15 cellular contexts compared by ENCODE assay signal in genomic region chr17:59779521-59779920, GRCh38.
A peak's percentile ranks its signal among the peaks of the same experiment; 100 is the strongest.
DNase-seq lines count a peak whose midpoint lies in the region; ATAC-seq, FAIRE-seq and TF ChIP-seq lines count a peak whose summit lies in the region.
"Had no signal": no experiment of that assay in that cellular context is flagged by ENCODE, and none has a peak within 500 bp of the region (broad histone marks: within the 10 kb centered on the region; RNA-seq: fewer than 3 reads in every experiment).

No MANE protein-coding gene starts in this region.

- H3K18ac ChIP-seq in H9 (ENCODE audit: insufficient read length, low read depth, low read length): no peak overlapping the region

- TF ChIP-seq EP300 in K562 (IDR thresholded peaks at IDR 0.05; ENCODE audit: low read length): no peak

- peak overlapping the region; percentile 43 for H3K4me3 Mint-ChIP-seq in activated CD4-positive, alpha-beta T cell treated with anti-CD3 and anti-CD28 coated beads, Interleukin-2, amount 10 ng/mL, durations not matched to agents 24 days and 14 days
- H3K4me3 Mint-ChIP-seq in osteocyte (ENCODE audit: unreplicated experiment): no peak overlapping the region
- H3K4me3 Mint-ChIP-seq in H9: no peak overlapping the region

- no peak overlapping the region for H3K56ac ChIP-seq in H9 (ENCODE audit: insufficient read length, low read depth, low read length)

- H3K23ac ChIP-seq in H9 (ENCODE audit: insufficient read length, low read depth, low read length): no peak overlapping the region

- H4K5ac ChIP-seq in H9 (ENCODE audit: insufficient read length, low read depth, low read length): no peak overlapping the region

- H3T11ph ChIP-seq in H9 (ENCODE audit: low read length): no peak overlapping the region

- no peak overlapping the region for H3K4me2 ChIP-seq in K562 (ENCODE audit: insufficient read depth, low read length)
- no peak overlapping the region for H3K4me2 ChIP-seq in H9 (ENCODE audit: insufficient read depth, insufficient read length, low read length)

- no peak for ATAC-seq in K562
- no peak for ATAC-seq in GM21717 (IDR thresholded peaks at IDR 0.05; ENCODE audit: unreplicated experiment)

- peaks cover 22 to 28% of the 10 kb centered on the region in 2 experiments; a peak in 4 of 5 replicates for H3K4me1 ChIP-seq in K562 (replicated peaks in 1 of 2; ENCODE audit: control insufficient read depth in 2 of 2, insufficient read depth in 2 of 2, low read length in 2 of 2)
- no peaks in the 10 kb centered on the region for H3K4me1 ChIP-seq in H9 (ENCODE audit: insufficient read depth, low read length)

- CTCF ChIA-PET in K562 (lab: Yijun Ruan, JAX; ENCODE audit: low intra/inter-chr PET ratio): no interaction called here

- peaks cover 55% of the 10 kb centered on the region for H3K36me3 Mint-ChIP-seq in activated CD4-positive, alpha-beta T cell treated with anti-CD3 and anti-CD28 coated beads, Interleukin-2, amount 10 ng/mL, durations not matched to agents 24 days and 14 days (ENCODE audit: low read depth)
- H3K36me3 Mint-ChIP-seq in osteocyte (ENCODE audit: unreplicated experiment) (peaks cover 36% of the 10 kb centered on the region), H9 (ENCODE audit: insufficient read depth in 1 of 3, low read depth in 3 of 3) (peaks cover 8 to 26% (median 12%) of the 10 kb centered on the region in 3 experiments; a peak in 5 of 7 replicates)

- H3K4me3 ChIP-seq in K562: no peak overlapping the region
- H3K4me3 ChIP-seq: SK-N-MC had no signal

- 27% methylated on average over 1 of the region's 1 CpG for WGBS in K562 (ENCODE audit: insufficient coverage, low coverage, missing lambda C conversion rate)
- no CpG with 5 or more reads among the region's 1 CpG for WGBS in H9 (ENCODE audit: extremely low coverage, insufficient read length, low lambda C conversion rate)

- H3K79me1 ChIP-seq in H9 (ENCODE audit: insufficient read depth, low read depth, low read length, poor library complexity, severe bottlenecking): no peaks in the 10 kb centered on the region

- no peak overlapping the region for H2BK20ac ChIP-seq in H9 (ENCODE audit: low read depth, low read length, poor library complexity, severe bottlenecking)

- H3K27ac ChIP-seq in K562 (ENCODE audit: extremely low read depth, low read depth, low read length) (peak overlapping the region; percentile 25; the same call in 1 of the 3 replicates), H9 (ENCODE audit: insufficient read length, low read depth, low read length) (no peak overlapping the region)
- H3K27ac ChIP-seq: SK-N-MC had no signal

- in situ Hi-C loops in K562 (cut with MboI): no loop called here

- no peak overlapping the region for H2BK120ac ChIP-seq in H9 (ENCODE audit: low read depth, low read length, poor library complexity, severe bottlenecking)

- no peaks in the 10 kb centered on the region for H3K27me3 ChIP-seq in K562 (ENCODE audit: control insufficient read depth in 2 of 2, insufficient read depth in 2 of 2, low read length in 2 of 2)
- no peaks in the 10 kb centered on the region for H3K27me3 ChIP-seq in H9 (ENCODE audit: insufficient read depth, low read length)

- no peak overlapping the region for H3K4ac ChIP-seq in H9 (ENCODE audit: low read depth, low read length)

- DNase-seq in activated CD4-positive, alpha-beta T cell treated with anti-CD3 and anti-CD28 coated beads, Interleukin-2, amount 10 ng/mL, durations not matched to agents 24 days and 14 days: peak; percentile 53
- no peak for DNase-seq in activated CD4-positive, alpha-beta T cell treated with anti-CD3 and anti-CD28 coated beads, Interleukin-2, amount 50 U/mL, for 4 hours
- peak; percentile 20 for DNase-seq in LHCN-M2 (ENCODE audit: low read depth)
- no peak for DNase-seq in K562 (ENCODE audit: extremely low read depth in 1 of 4, low spot score in 3 of 4)
- no peak for DNase-seq in osteocyte (ENCODE audit: extremely low spot score, unreplicated experiment)
- no peak for DNase-seq in H9
- DNase-seq in GM19239 (ENCODE audit: insufficient read length, low spot score): no peak
- DNase-seq: ACHN, Caco-2, islet precursor cell, NCI-H187 treated with DMSO at 0.1 percent for 48 hours, OCI-M1 had no signal

- no peaks in the 10 kb centered on the region for H3K9me1 ChIP-seq in K562 (ENCODE audit: control insufficient read depth, insufficient read depth, low read length)

- H3K27me3 Mint-ChIP-seq in activated CD4-positive, alpha-beta T cell treated with anti-CD3 and anti-CD28 coated beads, Interleukin-2, amount 10 ng/mL, durations not matched to agents 24 days and 14 days: no peaks in the 10 kb centered on the region
- H3K27me3 Mint-ChIP-seq in osteocyte (ENCODE audit: unreplicated experiment) (no peaks in the 10 kb centered on the region), H9 (ENCODE audit: low read depth) (no peaks in the 10 kb centered on the region)

- no TSS peak for BruUV-seq in K562 (replicated peaks; lab: Mats Ljungman, UMichigan)

- intact Hi-C loops in activated CD4-positive, alpha-beta T cell treated with anti-CD3 and anti-CD28 coated beads, Interleukin-2, amount 10 ng/mL, durations not matched to agents 24 days and 14 days (cut with micrococcal nuclease): no loop called here
- intact Hi-C loops in K562 (cut with micrococcal nuclease): no loop called here

- H2AFZ ChIP-seq in K562 (ENCODE audit: low read depth, low read length) (no peak overlapping the region), H9 (ENCODE audit: low read length) (no peak overlapping the region)

- TF ChIP-seq CTCF in K562 (IDR thresholded peaks at IDR 0.05 in 2 of 3, conservative IDR thresholded peaks at IDR 0.05 in 1 of 3; ENCODE audit: insufficient read depth in 2 of 3, low read depth in 1 of 3, low read length in 3 of 3) (no peak), osteocyte (IDR thresholded peaks at IDR 0.05) (no peak), H9 (conservative IDR thresholded peaks at IDR 0.05) (no peak)

- no peaks in the 10 kb centered on the region for H3K23me2 ChIP-seq in H9 (ENCODE audit: insufficient read length, low read depth, low read length, poor library complexity, severe bottlenecking)

- FAIRE-seq in K562 (lab: Jason Lieb, UNC): no peak
- no peak for FAIRE-seq in GM19239 (lab: Jason Lieb, UNC)
- FAIRE-seq: colon had no signal

- peaks cover 59% of the 10 kb centered on the region for H3K4me1 Mint-ChIP-seq in activated CD4-positive, alpha-beta T cell treated with anti-CD3 and anti-CD28 coated beads, Interleukin-2, amount 10 ng/mL, durations not matched to agents 24 days and 14 days
- H3K4me1 Mint-ChIP-seq in osteocyte (ENCODE audit: unreplicated experiment) (peaks cover 36% of the 10 kb centered on the region), H9 (peaks cover 16 to 20% of the 10 kb centered on the region in 2 experiments)

- peaks cover 5% of the 10 kb centered on the region for H3K9me3 Mint-ChIP-seq in activated CD4-positive, alpha-beta T cell treated with anti-CD3 and anti-CD28 coated beads, Interleukin-2, amount 10 ng/mL, durations not matched to agents 24 days and 14 days
- peaks cover 5% of the 10 kb centered on the region for H3K9me3 Mint-ChIP-seq in osteocyte (ENCODE audit: unreplicated experiment)
- H3K9me3 Mint-ChIP-seq in H9: no peaks in the 10 kb centered on the region

- no peak for TF ChIP-seq POLR2A in K562 (conservative IDR thresholded peaks at IDR 0.05)

- POLR2A ChIA-PET in K562 (lab: Yijun Ruan, JAX): interaction anchor here (0.6 to 1.5 kb wide), 8 partner anchors 10 to 1149 kb away, joined by 3 to 6 read pairs (median 4); partner anchors contain the start of gene CLTC

- H3K9ac ChIP-seq in K562 (ENCODE audit: insufficient read depth in 1 of 2, low read depth in 2 of 2, low read length in 2 of 2): no peak overlapping the region
- no peak overlapping the region for H3K9ac ChIP-seq in H9 (ENCODE audit: extremely low read depth, insufficient read length, low read length)

- peak overlapping the region; percentile 78 for H3K27ac Mint-ChIP-seq in activated CD4-positive, alpha-beta T cell treated with anti-CD3 and anti-CD28 coated beads, Interleukin-2, amount 10 ng/mL, durations not matched to agents 24 days and 14 days
- H3K27ac Mint-ChIP-seq in osteocyte (ENCODE audit: unreplicated experiment) (peak overlapping the region; percentile 70), H9 (no peak overlapping the region)

- no peak for TF ChIP-seq RAD21 in K562 (CRISPR knock-in tag; conservative IDR thresholded peaks at IDR 0.05 in 1 of 2, IDR thresholded peaks at IDR 0.05 in 1 of 2)

- no peak overlapping the region for H2BK5ac ChIP-seq in H9 (ENCODE audit: insufficient read length, low read length)

- no peak overlapping the region for H2BK15ac ChIP-seq in H9 (ENCODE audit: low read depth, low read length)

- H3K79me2 ChIP-seq in K562 (ENCODE audit: control insufficient read depth, insufficient read depth, low read length) (peaks cover 16% of the 10 kb centered on the region; the same call in 2 of the 3 replicates), H9 (ENCODE audit: insufficient read depth, low read length) (no peaks in the 10 kb centered on the region)

- H4K91ac ChIP-seq in H9 (ENCODE audit: insufficient read length, low read depth, low read length): no peak overlapping the region

- H2BK12ac ChIP-seq in H9 (ENCODE audit: insufficient read length, low read depth, low read length): no peak overlapping the region

- no peaks in the 10 kb centered on the region for H4K20me1 ChIP-seq in K562 (replicated peaks; ENCODE audit: control insufficient read depth, insufficient read depth, low read length)
- no peaks in the 10 kb centered on the region for H4K20me1 ChIP-seq in H9 (ENCODE audit: control insufficient read depth, insufficient read depth, insufficient read length)

- no peak overlapping the region for H4K8ac ChIP-seq in H9 (replicated peaks; ENCODE audit: insufficient read length, low read depth, low read length)

- peaks cover 32% of the 10 kb centered on the region; the same call in 2 of the 3 replicates for H3K36me3 ChIP-seq in K562 (ENCODE audit: control insufficient read depth, insufficient read depth, low read length)

- no peak overlapping the region for H2AK5ac ChIP-seq in H9 (ENCODE audit: insufficient read length, low read length)

- H3K14ac ChIP-seq in H9 (ENCODE audit: insufficient read depth, low read length): no peak overlapping the region

- no peaks in the 10 kb centered on the region; the same call in 1 of the 2 replicates for H3K9me3 ChIP-seq in K562 (replicated peaks; ENCODE audit: control insufficient read depth, insufficient read depth, low read depth, low read length)
- no peaks in the 10 kb centered on the region for H3K9me3 ChIP-seq in H9 (ENCODE audit: control insufficient read depth, low read depth, low read length)
- H3K9me3 ChIP-seq: Caco-2 had no signal

TF ChIP-seq in K562, 482 proteins besides CTCF, POLR2A, EP300 and RAD21 (continues in another document):
- TF ChIP-seq MBD2 (IDR thresholded peaks at IDR 0.05; ENCODE audit: borderline replicate concordance, low read depth) (no peak), CHD1 (IDR thresholded peaks at IDR 0.05; ENCODE audit: low read length) (no peak), ZKSCAN8 (CRISPR knock-in tag; IDR thresholded peaks at IDR 0.05) (no peak), HMG20B (CRISPR knock-in tag; IDR thresholded peaks at IDR 0.05) (no peak), MXI1 (IDR thresholded peaks at IDR 0.05; ENCODE audit: low read depth, low read length) (no peak), EP400 (IDR thresholded peaks at IDR 0.05) (no peak)

Comparison
In these comparisons a context has a peak if more than half of its experiments do, and no peak if none do; other contexts are left out.
1. DNase-seq: peak in activated CD4-positive, alpha-beta T cell treated with anti-CD3 and anti-CD28 coated beads, Interleukin-2, amount 10 ng/mL, durations not matched to agents 24 days and 14 days (single experiment) and LHCN-M2 (single experiment); none in activated CD4-positive, alpha-beta T cell treated with anti-CD3 and anti-CD28 coated beads, Interleukin-2, amount 50 U/mL, for 4 hours (0 of 2), K562 (0 of 4), osteocyte (single experiment), H9 (single experiment) and GM19239 (single experiment).
2. H3K27ac Mint-ChIP-seq: peak in activated CD4-positive, alpha-beta T cell treated with anti-CD3 and anti-CD28 coated beads, Interleukin-2, amount 10 ng/mL, durations not matched to agents 24 days and 14 days (single experiment) and osteocyte (single experiment); none in H9 (0 of 3).